1 cellular context compared by ENCODE assay signal in the genomic region with DNA sequence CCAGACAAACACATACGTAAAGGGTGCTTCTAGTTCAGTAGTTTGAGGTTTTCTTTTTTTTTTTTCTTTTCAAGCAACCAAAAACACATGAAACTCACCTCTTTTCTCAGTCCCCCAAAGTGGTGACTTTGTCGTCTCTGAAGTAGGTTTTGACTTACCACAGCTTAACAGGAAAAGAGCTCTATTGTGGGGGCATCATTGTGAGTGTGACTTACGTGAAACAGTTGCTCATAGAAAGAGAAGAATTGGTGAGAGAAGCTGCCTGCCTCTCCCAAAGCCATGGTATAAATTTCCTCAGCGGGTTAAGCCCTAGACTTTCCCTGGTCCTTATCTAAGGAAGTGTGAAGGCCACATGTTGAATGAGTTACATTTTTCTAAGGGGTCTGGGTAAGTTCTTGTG.
TF ChIP-seq lines count a peak whose summit lies in the region.

No MANE protein-coding gene starts in this region.

TF ChIP-seq in GM12878, 131 proteins besides CTCF, POLR2A, EP300 and RAD21:
- TF ChIP-seq RUNX3 (IDR thresholded peaks at IDR 0.05; ENCODE audit: low read length) (0 out of 2 replicates have a peak, but pooled peaks have one; percentile 9), SPI1 (IDR thresholded peaks at IDR 0.05; ENCODE audit: borderline replicate concordance, insufficient read depth, low read depth, low read length) (no peak)
